In genomic region chr3:48400824-48401433, GRCh38 we compare ENCODE assay signal across 1 cellular context.
TF ChIP-seq lines count a peak whose summit lies in the region.

No MANE protein-coding gene starts in this region.

TF ChIP-seq in GM23338, 12 proteins besides CTCF, POLR2A, EP300 and RAD21 (continued from another document):
- TF ChIP-seq ZNF462 (CRISPR knock-in tag; IDR thresholded peaks at IDR 0.05), result peak; percentile 38; the same call in 1 of the 2 replicates
